Comparison of ENCODE assay signal across 1 cellular context in the genomic region with DNA sequence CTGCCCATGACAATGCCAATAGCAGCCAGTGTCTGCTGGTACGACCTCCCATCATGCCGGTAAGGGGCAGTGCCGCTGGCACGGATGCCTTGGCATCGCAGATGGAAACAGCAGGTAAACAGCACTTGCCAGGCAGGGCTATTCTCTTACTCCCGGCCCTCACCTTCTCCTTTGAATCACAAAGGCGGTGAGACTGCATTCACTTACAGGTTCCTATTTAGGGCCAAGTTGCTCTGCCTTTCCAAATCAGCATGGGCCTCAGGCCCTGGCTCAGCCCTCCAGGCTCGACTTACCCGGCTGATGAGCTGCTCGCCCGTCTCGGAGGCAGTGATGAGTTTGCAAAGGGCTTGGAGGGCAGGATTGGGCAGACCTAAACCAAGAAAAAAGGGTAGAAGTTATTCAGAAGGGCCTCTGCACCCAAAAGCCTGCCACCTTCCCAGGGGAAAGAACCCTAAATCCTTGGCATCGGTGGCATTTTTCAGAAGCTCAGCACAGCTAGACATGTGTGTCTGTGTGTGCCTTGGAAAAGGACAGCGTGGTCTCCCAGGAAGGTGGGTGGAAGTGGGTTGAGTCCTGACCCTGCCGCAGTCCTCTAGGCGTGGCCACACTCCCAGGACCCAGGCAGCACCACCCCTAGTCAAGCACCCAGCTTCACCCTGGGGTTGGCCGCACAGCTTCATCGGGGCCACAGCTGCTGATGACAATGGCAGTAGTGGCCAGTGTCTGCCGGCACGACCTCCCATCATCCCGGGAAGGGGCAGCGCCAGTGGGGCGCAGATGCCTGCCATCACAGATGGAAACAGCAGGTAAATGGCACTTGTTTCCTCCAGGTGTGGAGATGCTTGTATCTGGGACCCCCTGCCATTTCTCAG.
TF ChIP-seq lines count a peak whose summit lies in the region.

No MANE protein-coding gene starts in this region.

TF ChIP-seq in H1, 55 proteins besides CTCF, POLR2A, EP300 and RAD21:
- no peak for TF ChIP-seq EZH2 (IDR thresholded peaks at IDR 0.05; ENCODE audit: low read depth, low read length, severe bottlenecking)
- TF ChIP-seq SP4 (IDR thresholded peaks at IDR 0.05; ENCODE audit: low read length), result no peak
- TF ChIP-seq TEAD4 (IDR thresholded peaks at IDR 0.05; ENCODE audit: low read depth, low read length), result no peak
- TF ChIP-seq NANOG (IDR thresholded peaks at IDR 0.05; ENCODE audit: insufficient read depth, low read depth, low read length, poor library complexity, severe bottlenecking), result no peak
- TF ChIP-seq SRF (IDR thresholded peaks at IDR 0.05; ENCODE audit: low read depth, low read length), result no peak
- TF ChIP-seq, protein P1, sequence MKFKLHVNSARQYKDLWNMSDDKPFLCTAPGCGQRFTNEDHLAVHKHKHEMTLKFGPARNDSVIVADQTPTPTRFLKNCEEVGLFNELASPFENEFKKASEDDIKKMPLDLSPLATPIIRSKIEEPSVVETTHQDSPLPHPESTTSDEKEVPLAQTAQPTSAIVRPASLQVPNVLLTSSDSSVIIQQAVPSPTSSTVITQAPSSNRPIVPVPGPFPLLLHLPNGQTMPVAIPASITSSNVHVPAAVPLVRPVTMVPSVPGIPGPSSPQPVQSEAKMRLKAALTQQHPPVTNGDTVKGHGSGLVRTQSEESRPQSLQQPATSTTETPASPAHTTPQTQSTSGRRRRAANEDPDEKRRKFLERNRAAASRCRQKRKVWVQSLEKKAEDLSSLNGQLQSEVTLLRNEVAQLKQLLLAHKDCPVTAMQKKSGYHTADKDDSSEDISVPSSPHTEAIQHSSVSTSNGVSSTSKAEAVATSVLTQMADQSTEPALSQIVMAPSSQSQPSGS (IDR thresholded peaks at IDR 0.05; ENCODE audit: low read length), result no peak
- TF ChIP-seq KDM1A (IDR thresholded peaks at IDR 0.05; ENCODE audit: borderline replicate concordance, low read length), result no peak
- no peak for TF ChIP-seq RNF2 (IDR thresholded peaks at IDR 0.05; ENCODE audit: borderline replicate concordance, low read depth, low read length, missing control alignments, poor library complexity, severe bottlenecking)
- TF ChIP-seq TBP (IDR thresholded peaks at IDR 0.05; ENCODE audit: low read depth, low read length), result no peak
- TF ChIP-seq FOSL1 (IDR thresholded peaks at IDR 0.05; ENCODE audit: insufficient read depth, low read depth, low read length), result no peak
- TF ChIP-seq TAF7 (optimal IDR thresholded peaks at IDR 0.05; ENCODE audit: borderline replicate concordance, low read depth, low read length), result no peak
- no peak for TF ChIP-seq CBX8 (IDR thresholded peaks at IDR 0.05; ENCODE audit: borderline replicate concordance, low read depth, low read length)
- no peak for TF ChIP-seq POU5F1 (IDR thresholded peaks at IDR 0.05; ENCODE audit: low read depth, low read length)
- no peak for TF ChIP-seq BRCA1 (IDR thresholded peaks at IDR 0.05; ENCODE audit: low read depth, low read length)
